10 cellular contexts compared by ENCODE assay signal in genomic region chr9:94656190-94656589, GRCh38. TPM values are rescaled to one million over a fixed set of nuclear protein-coding genes. Genes with fewer than 3 reads are reported as not detected.
DNase-seq lines count a peak whose midpoint lies in the region; ATAC-seq and TF ChIP-seq lines count a peak whose summit lies in the region.
"Had no signal": no experiment of that assay in that cellular context is flagged by ENCODE, and none has a peak within 500 bp of the region (broad histone marks: within the 10 kb centered on the region; RNA-seq: fewer than 3 reads in every experiment).

No MANE protein-coding gene starts in this region.

- intact Hi-C loops in PC-9 (cut with micrococcal nuclease; ENCODE audit: unreplicated experiment), result no loop called here

- DNase-seq in DMS53 (lab: John Stamatoyannopoulos, UW) (peak; percentile 66), DMS53 treated with DMSO at 0.1 percent for 48 hours (lab: John Stamatoyannopoulos, UW; ENCODE audit: unreplicated experiment) (no peak), Peyer's patch (peak in 2 of 3 donors; percentile 74 to 82), NCI-H1694 (lab: John Stamatoyannopoulos, UW) (no peak), PC-9 (no peak)

- H3K27ac ChIP-seq in Peyer's patch (peak overlapping the region; percentile 26 to 62 (median 55)), duodenal mucosa (ENCODE audit: low read depth, low read length) (peak overlapping the region; percentile 26), skeletal muscle tissue (ENCODE audit: low read depth, low read length) (peak overlapping the region; percentile 28), PC-9 (no peak overlapping the region)
- H3K27ac ChIP-seq: 22Rv1, VCaP had no signal

- H3K36me3 ChIP-seq in Peyer's patch (no peaks in the 10 kb centered on the region), duodenal mucosa (ENCODE audit: control insufficient read depth in 1 of 2, insufficient read depth in 2 of 2, low read length in 2 of 2) (no peaks in the 10 kb centered on the region), skeletal muscle tissue (ENCODE audit: control insufficient read depth in 3 of 3, insufficient read depth in 3 of 3, low read length in 3 of 3) (no peaks in the 10 kb centered on the region), PC-9 (ENCODE audit: low read depth) (no peaks in the 10 kb centered on the region)

- peak in 1 of 2 donors; percentile 17 for TF ChIP-seq POLR2A in Peyer's patch (IDR thresholded peaks at IDR 0.05)

- H2AFZ ChIP-seq in PC-9, result no peak overlapping the region

- CTCF ChIA-PET in PC-9 (lab: Charles Lee), result no interaction called here

- H3K27me3 ChIP-seq in Peyer's patch (no peaks in the 10 kb centered on the region), duodenal mucosa (ENCODE audit: control insufficient read depth in 1 of 2, insufficient read depth in 2 of 2, low read length in 2 of 2) (no peaks in the 10 kb centered on the region), skeletal muscle tissue (ENCODE audit: control insufficient read depth in 3 of 3, insufficient read depth in 3 of 3, low read length in 3 of 3) (no peaks in the 10 kb centered on the region), PC-9 (ENCODE audit: insufficient read depth, low read depth) (no peaks in the 10 kb centered on the region)

- H3K4me2 ChIP-seq in PC-9, result no peak overlapping the region

- H3K4me3 ChIP-seq in Peyer's patch, result peak overlapping the region in 3 of 4 donors; percentile 9 to 26 (median 22)
- peak overlapping the region in 1 of 2 donors; percentile 14 for H3K4me3 ChIP-seq in duodenal mucosa (ENCODE audit: low read depth in 1 of 2, low read length in 2 of 2)
- H3K4me3 ChIP-seq in skeletal muscle tissue (ENCODE audit: low read length in 3 of 3), result peak overlapping the region in 2 of 3 donors; percentile 8 to 53
- no peak overlapping the region for H3K4me3 ChIP-seq in PC-9

- no TSS peak for BruUV-seq in PC-9 (replicated peaks; lab: Mats Ljungman, UMichigan)

- no peaks in the 10 kb centered on the region for H3K79me2 ChIP-seq in PC-9 (ENCODE audit: low read depth)

- POLR2A ChIA-PET in PC-9 (lab: Charles Lee; ENCODE audit: unreplicated experiment), result no interaction called here

- no peaks in the 10 kb centered on the region for H4K20me1 ChIP-seq in PC-9 (ENCODE audit: insufficient read depth)

- no peaks in the 10 kb centered on the region for H3K4me1 ChIP-seq in Peyer's patch
- peaks cover under 1 to 1% of the 10 kb centered on the region in 2 donors for H3K4me1 ChIP-seq in duodenal mucosa (ENCODE audit: control insufficient read depth in 1 of 2, insufficient read depth in 2 of 2, low read length in 2 of 2)
- H3K4me1 ChIP-seq in skeletal muscle tissue (ENCODE audit: control insufficient read depth in 3 of 3, insufficient read depth in 3 of 3, low read length in 3 of 3), result peaks cover 0 to 16% (median 5%) of the 10 kb centered on the region in 3 donors
- H3K4me1 ChIP-seq in PC-9 (replicated peaks; ENCODE audit: insufficient read depth), result peaks cover 12% of the 10 kb centered on the region

- no peaks in the 10 kb centered on the region for H3K9me2 ChIP-seq in PC-9 (ENCODE audit: insufficient read depth)

- ATAC-seq in HG02885 (IDR thresholded peaks at IDR 0.05; ENCODE audit: poor library complexity, unreplicated experiment), result peak; percentile 99

- no peaks in the 10 kb centered on the region for H3K9me3 ChIP-seq in Peyer's patch
- no peaks in the 10 kb centered on the region for H3K9me3 ChIP-seq in duodenal mucosa (ENCODE audit: control insufficient read depth in 1 of 2, low read length in 2 of 2)
- no peaks in the 10 kb centered on the region for H3K9me3 ChIP-seq in skeletal muscle tissue (ENCODE audit: control insufficient read depth in 3 of 3, low read length in 3 of 3)
- no peaks in the 10 kb centered on the region for H3K9me3 ChIP-seq in PC-9 (ENCODE audit: insufficient read depth, low read depth)

- TF ChIP-seq CTCF in Peyer's patch (IDR thresholded peaks at IDR 0.05) (no peak), PC-9 (conservative IDR thresholded peaks at IDR 0.05) (no peak)

- peaks cover 6% of the 10 kb centered on the region for H3F3A ChIP-seq in PC-9 (ENCODE audit: insufficient read depth, low read depth)

- H3K9ac ChIP-seq in duodenal mucosa (ENCODE audit: low read depth in 1 of 2, low read length in 2 of 2), result no peak overlapping the region
- H3K9ac ChIP-seq in skeletal muscle tissue (ENCODE audit: low read depth in 1 of 3, low read length in 3 of 3), result peak overlapping the region in 2 of 3 donors; percentile 17 to 45

RNA-seq across cellular contexts. Expression of gene FBP1, which starts 16.9 kb away (rescaled TPM):
- total RNA-seq in Peyer's patch, result 100 to 1,000 TPM in 3 of 4 donors, 10 to 100 TPM in 1; 56.1 to 454 (median 413) TPM
- not detected for total RNA-seq in skeletal muscle tissue
- 34.9 and 35.0 TPM in 2 replicates for total RNA-seq in PC-9 (2021)

Comparison
In these comparisons a context has a peak if more than half of its experiments do, and no peak if none do; other contexts are left out.
1. DNase-seq: peak in DMS53 (single experiment) and Peyer's patch (2 of 3); none in DMS53 treated with DMSO at 0.1 percent for 48 hours (single experiment), NCI-H1694 (single experiment) and PC-9 (0 of 2).
2. H3K9ac ChIP-seq: peak in skeletal muscle tissue (2 of 3); none in duodenal mucosa (0 of 2).
3. RNA of gene FBP1, which starts 16.9 kb away (total RNA-seq): 56.1 to 454 TPM in Peyer's patch and 34.9 to 35.0 TPM in PC-9; not detected in skeletal muscle tissue (single experiment); every median in the first group is over 10 times any median in the second.